Comparison of ENCODE assay signal across 27 cellular contexts in genomic region chrX:25068340-25068739, GRCh38. TPM values are rescaled to one million over a fixed set of nuclear protein-coding genes. Genes with fewer than 3 reads are reported as not detected.
DNase-seq lines count a peak whose midpoint lies in the region; ATAC-seq and TF ChIP-seq lines count a peak whose summit lies in the region.
"Had no signal": no experiment of that assay in that cellular context is flagged by ENCODE, and none has a peak within 500 bp of the region (broad histone marks: within the 10 kb centered on the region; RNA-seq: fewer than 3 reads in every experiment).

No MANE protein-coding gene starts in this region.

- peaks cover 12% of the 10 kb centered on the region for H3K4me1 Mint-ChIP-seq in CD4-positive, alpha-beta T cell (ENCODE audit: low read depth)
- H3K4me1 Mint-ChIP-seq in central memory CD8-positive, alpha-beta T cell = peaks cover 10% of the 10 kb centered on the region
- H3K4me1 Mint-ChIP-seq: mesothelial cell of epicardium, naive B cell had no signal

- no peaks in the 10 kb centered on the region for H3K36me3 Mint-ChIP-seq in CD4-positive, alpha-beta T cell (ENCODE audit: low read depth)
- no peaks in the 10 kb centered on the region for H3K36me3 Mint-ChIP-seq in central memory CD8-positive, alpha-beta T cell (ENCODE audit: insufficient read depth)
- H3K36me3 Mint-ChIP-seq: mesothelial cell of epicardium had no signal

- CTCF ChIA-PET in CD4-positive, alpha-beta T cell (lab: Charles Lee) = no interaction called here

- intact Hi-C loops in CD4-positive, alpha-beta T cell (cut with DNase I, micrococcal nuclease) = no loop called here

- DNase-seq in CD4-positive, alpha-beta T cell = no peak
- DNase-seq in GM12865 (ENCODE audit: low read depth) = peak; percentile 2
- DNase-seq in central memory CD8-positive, alpha-beta T cell (ENCODE audit: low spot score in 2 of 2) = no peak
- DNase-seq in GM13977 (ENCODE audit: low spot score) = no peak
- no peak for DNase-seq in DMS53 (lab: John Stamatoyannopoulos, UW)
- DNase-seq: activated naive CD4-positive, alpha-beta T cell; activated T-cell treated with anti-CD3 and anti-CD28 coated beads, Interleukin-2, amount 50 U/mL, for 1 hour; amniotic stem cell; DMS 273 treated with DMSO at 0.1 percent for 48 hours; effector CD4-positive, alpha-beta T cell; islet precursor cell; left ventricle myocardium inferior; naive B cell; NCI-H1048; NCI-H187; NCI-H2171 treated with DMSO at 0.1 percent for 48 hours; NCI-H524 treated with DMSO at 0.1 percent for 48 hours; SHP77; stimulated activated naive CD8-positive, alpha-beta T cell treated with anti-CD3 and anti-CD28 coated beads, Interleukin-15, Interleukin-2, amounts not matched to agents 100 U/mL and 50 U/mL, for 24 hours; testis had no signal

- in situ Hi-C loops in GM13977 (cut with MboI; ENCODE audit: low pct_unique_long_range_greater_than_20kb, low sequenced_read_pairs, unreplicated experiment) = no loop called here

- H3K9me3 Mint-ChIP-seq in CD4-positive, alpha-beta T cell = no peaks in the 10 kb centered on the region
- no peaks in the 10 kb centered on the region for H3K9me3 Mint-ChIP-seq in central memory CD8-positive, alpha-beta T cell

- H3K9me3 ChIP-seq in CD4-positive, alpha-beta T cell (ENCODE audit: control insufficient read depth, low read length) = no peaks in the 10 kb centered on the region
- H3K9me3 ChIP-seq: left ventricle myocardium inferior, testis had no signal

- TF ChIP-seq CTCF in CD4-positive, alpha-beta T cell (IDR thresholded peaks at IDR 0.05) = no peak
- TF ChIP-seq CTCF in GM12865 (IDR thresholded peaks at IDR 0.05; ENCODE audit: insufficient read depth, low read depth, low read length, missing control alignments) = no peak
- TF ChIP-seq CTCF in GM13977 (IDR thresholded peaks at IDR 0.05; ENCODE audit: extremely low read depth, insufficient read depth, missing control alignments) = no peak

- H3K4me3 ChIP-seq in GM12865 (ENCODE audit: low read depth, low read length) = no peak overlapping the region
- H3K4me3 ChIP-seq: breast epithelium, left ventricle myocardium inferior, testis had no signal

- H3K27ac ChIP-seq in CD4-positive, alpha-beta T cell (ENCODE audit: low read depth, low read length) = no peak overlapping the region
- H3K27ac ChIP-seq: breast epithelium, C4-2B, left ventricle myocardium inferior, testis had no signal

- POLR2A ChIA-PET in CD4-positive, alpha-beta T cell (lab: Charles Lee) = no interaction called here

- no peaks in the 10 kb centered on the region for H3K27me3 ChIP-seq in CD4-positive, alpha-beta T cell (ENCODE audit: control insufficient read depth, insufficient read depth, low read length)
- H3K27me3 ChIP-seq: testis had no signal

- H3K4me3 Mint-ChIP-seq in CD4-positive, alpha-beta T cell = peak overlapping the region; percentile 25
- H3K4me3 Mint-ChIP-seq in central memory CD8-positive, alpha-beta T cell = peak overlapping the region; percentile 59
- H3K4me3 Mint-ChIP-seq: mesothelial cell of epicardium, naive B cell had no signal

- no peak for ATAC-seq in CD4-positive, alpha-beta T cell (ENCODE audit: poor library complexity)
- peak; percentile 9 for ATAC-seq in HG03439 (IDR thresholded peaks at IDR 0.05; ENCODE audit: unreplicated experiment)
- no peak for ATAC-seq in central memory CD8-positive, alpha-beta T cell (replicated peaks; ENCODE audit: extremely low read depth, poor library complexity, severe bottlenecking)
- ATAC-seq in GM21528 (IDR thresholded peaks at IDR 0.05; ENCODE audit: low FRiP score, unreplicated experiment) = no peak
- ATAC-seq: stimulated activated naive CD8-positive, alpha-beta T cell treated with anti-CD3 and anti-CD28 coated beads, Interleukin-15, Interleukin-2, amounts not matched to agents 100 U/mL and 50 U/mL, for 24 hours had no signal

- H3K27ac Mint-ChIP-seq in CD4-positive, alpha-beta T cell = no peak overlapping the region
- H3K27ac Mint-ChIP-seq in central memory CD8-positive, alpha-beta T cell (ENCODE audit: low read depth) = peak overlapping the region; percentile 84
- H3K27ac Mint-ChIP-seq: mesothelial cell of epicardium, naive B cell had no signal

- H3K27me3 Mint-ChIP-seq in CD4-positive, alpha-beta T cell = no peaks in the 10 kb centered on the region
- no peaks in the 10 kb centered on the region for H3K27me3 Mint-ChIP-seq in central memory CD8-positive, alpha-beta T cell
- H3K27me3 Mint-ChIP-seq: naive B cell had no signal

RNA-seq across cellular contexts. Expression of gene ARX, which starts 52.6 kb away (rescaled TPM):
- not detected for total RNA-seq in CD4-positive, alpha-beta T cell
- total RNA-seq: epithelial cell of proximal tubule, left ventricle myocardium inferior, mesothelial cell of epicardium, osteoblast had no signal
